In genomic region chr18:67517224-67517765, GRCh38 we compare ENCODE assay signal across 8 cellular contexts. TPM values are rescaled to one million over a fixed set of nuclear protein-coding genes. Genes with fewer than 3 reads are reported as not detected.
DNase-seq lines count a peak whose midpoint lies in the region; ATAC-seq and TF ChIP-seq lines count a peak whose summit lies in the region.

No MANE protein-coding gene starts in this region.

- no peak overlapping the region for H4K8ac ChIP-seq in neuronal stem cell (ENCODE audit: low read depth, low read length)

- H4K91ac ChIP-seq in neuronal stem cell (ENCODE audit: low read depth, low read length, poor library complexity): no peak overlapping the region

- no peak overlapping the region for H3K9ac ChIP-seq in neuronal stem cell (ENCODE audit: low read depth, low read length, poor library complexity)

- DNase-seq in activated CD8-positive, alpha-beta memory T cell treated with anti-CD3 and anti-CD28 coated beads, Interleukin-2, amount 10 ng/mL, durations not matched to agents 7 days and 5 days: no peak
- DNase-seq in activated CD8-positive, alpha-beta memory T cell treated with anti-CD3 and anti-CD28 coated beads, Interleukin-2, amount 50 U/mL, for 4 hours: no peak
- DNase-seq in T-helper 9 cell (peak; percentile 2), fibroblast of mammary gland (ENCODE audit: low read depth) (peak; percentile 85), neuronal stem cell (ENCODE audit: low spot score) (no peak)

- no peaks in the 10 kb centered on the region for H3K36me3 Mint-ChIP-seq in activated CD8-positive, alpha-beta memory T cell treated with anti-CD3 and anti-CD28 coated beads, Interleukin-2, amount 10 ng/mL, durations not matched to agents 7 days and 5 days

- H3K27me3 ChIP-seq in neuronal stem cell (ENCODE audit: control insufficient read depth in 3 of 3, insufficient read depth in 3 of 3, low read depth in 1 of 3, low read length in 3 of 3): no peaks in the 10 kb centered on the region

- no peak overlapping the region for H2BK5ac ChIP-seq in neuronal stem cell (ENCODE audit: low read length)

- no peak overlapping the region for H3K27ac Mint-ChIP-seq in activated CD8-positive, alpha-beta memory T cell treated with anti-CD3 and anti-CD28 coated beads, Interleukin-2, amount 10 ng/mL, durations not matched to agents 7 days and 5 days

- no peak for TF ChIP-seq CTCF in fibroblast of mammary gland (conservative IDR thresholded peaks at IDR 0.05; ENCODE audit: control insufficient read depth, insufficient read depth, low read depth, low read length)

- no peaks in the 10 kb centered on the region for H3K79me1 ChIP-seq in neuronal stem cell (ENCODE audit: low read depth, low read length)

- H2BK12ac ChIP-seq in neuronal stem cell (ENCODE audit: low read length): no peak overlapping the region

- H3K27me3 Mint-ChIP-seq in activated CD8-positive, alpha-beta memory T cell treated with anti-CD3 and anti-CD28 coated beads, Interleukin-2, amount 10 ng/mL, durations not matched to agents 7 days and 5 days: peaks cover 54% of the 10 kb centered on the region

- WGBS in neuronal stem cell (ENCODE audit: extremely low coverage in 2 of 2, insufficient read length in 2 of 2, insufficient replicate concordance in 1 of 2), 2 donors: no CpG with 5 or more reads among the region's 6 CpGs

- no peaks in the 10 kb centered on the region for H3K9me3 Mint-ChIP-seq in activated CD8-positive, alpha-beta memory T cell treated with anti-CD3 and anti-CD28 coated beads, Interleukin-2, amount 10 ng/mL, durations not matched to agents 7 days and 5 days (ENCODE audit: low read depth)

- no peak overlapping the region for H3K23ac ChIP-seq in neuronal stem cell (ENCODE audit: low read depth, low read length, poor library complexity)

- peaks cover 1 to 5% of the 10 kb centered on the region in 2 donors for H3K4me1 ChIP-seq in neuronal stem cell (ENCODE audit: control insufficient read depth in 2 of 2, insufficient read depth in 1 of 2, low read depth in 1 of 2, low read length in 2 of 2)

- H3K4me3 ChIP-seq in fibroblast of mammary gland (ENCODE audit: control insufficient read depth, low read depth, low read length) (peak overlapping the region; percentile 69), neuronal stem cell (ENCODE audit: low read length in 2 of 2) (peak overlapping the region; percentile 72 to 81)

- H3K4ac ChIP-seq in neuronal stem cell (ENCODE audit: low read length): no peak overlapping the region

- no peak for ATAC-seq in activated CD8-positive, alpha-beta memory T cell treated with anti-CD3 and anti-CD28 coated beads, Interleukin-2, amount 10 ng/mL, durations not matched to agents 7 days and 5 days
- ATAC-seq in HG02885 (IDR thresholded peaks at IDR 0.05; ENCODE audit: poor library complexity, unreplicated experiment): no peak
- ATAC-seq in GM21528 (IDR thresholded peaks at IDR 0.05; ENCODE audit: low FRiP score, unreplicated experiment): no peak
- ATAC-seq in GM18520 (IDR thresholded peaks at IDR 0.05; ENCODE audit: unreplicated experiment): no peak

- CTCF ChIA-PET in activated CD8-positive, alpha-beta memory T cell treated with anti-CD3 and anti-CD28 coated beads, Interleukin-2, amount 10 ng/mL, durations not matched to agents 7 days and 5 days (lab: Charles Lee): interaction anchor here (0.6 to 1.8 kb wide), 2 partner anchors 8 to 258 kb away, joined by 3 to 4 read pairs; no protein-coding TSS in a partner anchor

- no peak overlapping the region for H2AK5ac ChIP-seq in neuronal stem cell (ENCODE audit: low read depth, low read length)

- peak overlapping the region; percentile 80 for H3K27ac ChIP-seq in neuronal stem cell (replicated peaks; ENCODE audit: low read length)

- H3K4me3 Mint-ChIP-seq in activated CD8-positive, alpha-beta memory T cell treated with anti-CD3 and anti-CD28 coated beads, Interleukin-2, amount 10 ng/mL, durations not matched to agents 7 days and 5 days: peak overlapping the region; percentile 80

- H3K9me3 ChIP-seq in neuronal stem cell (replicated peaks in 1 of 2; ENCODE audit: control insufficient read depth in 2 of 2, insufficient read depth in 1 of 2, low read depth in 1 of 2, low read length in 2 of 2): peaks cover 0 to 12% of the 10 kb centered on the region in 2 donors

- H3K18ac ChIP-seq in neuronal stem cell (ENCODE audit: low read length): peak overlapping the region; percentile 69

- H2BK15ac ChIP-seq in neuronal stem cell (ENCODE audit: low read length): no peak overlapping the region

- no peak overlapping the region for H3K14ac ChIP-seq in neuronal stem cell (ENCODE audit: low read length)

- peak overlapping the region; percentile 61 for H3K4me2 ChIP-seq in neuronal stem cell (ENCODE audit: insufficient read depth, low read length, poor library complexity, severe bottlenecking)

- H2BK120ac ChIP-seq in neuronal stem cell (ENCODE audit: low read depth, low read length): no peak overlapping the region

- peak overlapping the region; percentile 98 for H2AFZ ChIP-seq in neuronal stem cell (ENCODE audit: low read length)

- peaks cover 10% of the 10 kb centered on the region for H3K4me1 Mint-ChIP-seq in activated CD8-positive, alpha-beta memory T cell treated with anti-CD3 and anti-CD28 coated beads, Interleukin-2, amount 10 ng/mL, durations not matched to agents 7 days and 5 days

- peaks cover 6 to 27% of the 10 kb centered on the region in 2 donors for H3K36me3 ChIP-seq in neuronal stem cell (replicated peaks in 1 of 2; ENCODE audit: control insufficient read depth in 2 of 2, insufficient read depth in 2 of 2, low read length in 2 of 2)

RNA-seq across cellular contexts. Expression of gene DSEL, which starts 0.8 kb away (rescaled TPM):
- under 1 TPM; 0.05 to 0.06 TPM for total RNA-seq in activated CD8-positive, alpha-beta memory T cell treated with anti-CD3 and anti-CD28 coated beads, Interleukin-2, amount 10 ng/mL, durations not matched to agents 7 days and 5 days
- polyA plus RNA-seq in neuronal stem cell (2013, experiment 1 of 2): 1.7 TPM
- polyA plus RNA-seq in neuronal stem cell (2013, experiment 2 of 2): 1.7 TPM

Comparison
In these comparisons a context has a peak if more than half of its experiments do, and no peak if none do; other contexts are left out.
1. DNase-seq: peak in T-helper 9 cell (single experiment) and fibroblast of mammary gland (single experiment); none in activated CD8-positive, alpha-beta memory T cell treated with anti-CD3 and anti-CD28 coated beads, Interleukin-2, amount 10 ng/mL, durations not matched to agents 7 days and 5 days (single experiment), activated CD8-positive, alpha-beta memory T cell treated with anti-CD3 and anti-CD28 coated beads, Interleukin-2, amount 50 U/mL, for 4 hours (single experiment) and neuronal stem cell (single experiment).